Comparison of ENCODE assay signal across 11 cellular contexts in genomic region chr5:170347022-170347421, GRCh38. TPM values are rescaled to one million over a fixed set of nuclear protein-coding genes. Genes with fewer than 3 reads are reported as not detected.
"Had no signal": no experiment of that assay in that cellular context is flagged by ENCODE, and none has a peak within 500 bp of the region (broad histone marks: within the 10 kb centered on the region; RNA-seq: fewer than 3 reads in every experiment).

No MANE protein-coding gene starts in this region.

- H3K27ac Mint-ChIP-seq: GM23338, HFFc6 had no signal

- H3K36me3 ChIP-seq: HAP-1 had no signal

- H3K4me1 ChIP-seq: HAP-1 had no signal

- H2AFZ ChIP-seq: GM23338 had no signal

- DNase-seq: H7, HFFc6, IMR-90, KG1 had no signal

- H3K4me2 ChIP-seq: GM23338 had no signal

- H3K9me3 Mint-ChIP-seq: HFFc6 had no signal

- ATAC-seq: GM23338, HCT116, K562 had no signal

- FAIRE-seq: HTR-8/SVneo, K562 had no signal

- H3K4me3 ChIP-seq: GM23338, HAP-1, K562 had no signal

- H3K4me3 Mint-ChIP-seq: GM23338, HFFc6 had no signal

RNA-seq across cellular contexts. Expression of gene KCNMB1, which starts 42.1 kb away (rescaled TPM):
- total RNA-seq: H4, HFFc6, HT-29, IMR-90, K562 had no signal
- polyA plus RNA-seq: IMR-90, K562 had no signal

RNA-seq across cellular contexts. Expression of gene LCP2, which starts 49.4 kb away (rescaled TPM):
- total RNA-seq: HFFc6, HT-29, IMR-90 had no signal
- polyA plus RNA-seq: IMR-90 had no signal
